In genomic region chr10:79375321-79376077, GRCh38 we compare ENCODE assay signal across 11 cellular contexts. TPM values are rescaled to one million over a fixed set of nuclear protein-coding genes. Genes with fewer than 3 reads are reported as not detected.
DNase-seq lines count a peak whose midpoint lies in the region; ATAC-seq and FAIRE-seq lines count a peak whose summit lies in the region.
"Had no signal": no experiment of that assay in that cellular context is flagged by ENCODE, and none has a peak within 500 bp of the region (broad histone marks: within the 10 kb centered on the region; RNA-seq: fewer than 3 reads in every experiment).

No MANE protein-coding gene starts in this region.

- H3K9me3 ChIP-seq in neuronal stem cell (replicated peaks in 1 of 2; ENCODE audit: control insufficient read depth in 2 of 2, insufficient read depth in 1 of 2, low read depth in 1 of 2, low read length in 2 of 2), result peaks cover 0 to 17% of the 10 kb centered on the region in 2 donors

- H2AK5ac ChIP-seq in neuronal stem cell (ENCODE audit: low read depth, low read length), result peak overlapping the region; percentile 70

- peak overlapping the region; percentile 19 for H3K4ac ChIP-seq in neuronal stem cell (ENCODE audit: low read length)

- H2BK15ac ChIP-seq in neuronal stem cell (ENCODE audit: low read length), result peak overlapping the region; percentile 93

- H3K4me2 ChIP-seq in neuronal stem cell (ENCODE audit: insufficient read depth, low read length, poor library complexity, severe bottlenecking), result no peak overlapping the region

- H2AFZ ChIP-seq in neuronal stem cell (ENCODE audit: low read length), result peak overlapping the region; percentile 35

- no peak overlapping the region for H3K23ac ChIP-seq in neuronal stem cell (ENCODE audit: low read depth, low read length, poor library complexity)

- H2BK12ac ChIP-seq in neuronal stem cell (ENCODE audit: low read length), result peak overlapping the region; percentile 88

- FAIRE-seq in frontal cortex (lab: Jason Lieb, UNC), result no peak

- no peak overlapping the region for H3K27ac ChIP-seq in neuronal stem cell (replicated peaks; ENCODE audit: low read length)
- H3K27ac ChIP-seq: 22Rv1, spleen, VCaP had no signal

- peaks cover 3% of the 10 kb centered on the region for H3K79me1 ChIP-seq in neuronal stem cell (ENCODE audit: low read depth, low read length)

- H3K36me3 ChIP-seq in neuronal stem cell (replicated peaks in 1 of 2; ENCODE audit: control insufficient read depth in 2 of 2, insufficient read depth in 2 of 2, low read length in 2 of 2), result peaks cover 0 to 2% of the 10 kb centered on the region in 2 donors
- H3K36me3 ChIP-seq: spleen had no signal

- no peak overlapping the region for H2BK120ac ChIP-seq in neuronal stem cell (ENCODE audit: low read depth, low read length)

- H2BK5ac ChIP-seq in neuronal stem cell (ENCODE audit: low read length), result peak overlapping the region; percentile 26

- peaks cover 0 to 2% of the 10 kb centered on the region in 2 donors for H3K4me1 ChIP-seq in neuronal stem cell (ENCODE audit: control insufficient read depth in 2 of 2, insufficient read depth in 1 of 2, low read depth in 1 of 2, low read length in 2 of 2)

- peak overlapping the region; percentile 72 for H3K18ac ChIP-seq in neuronal stem cell (ENCODE audit: low read length)

- no CpG with 5 or more reads among the region's 6 CpGs for WGBS in neuronal stem cell (ENCODE audit: extremely low coverage in 2 of 2, insufficient read length in 2 of 2, insufficient replicate concordance in 1 of 2), 2 donors

- H3K9ac ChIP-seq in neuronal stem cell (ENCODE audit: low read depth, low read length, poor library complexity), result no peak overlapping the region

- H3K14ac ChIP-seq in neuronal stem cell (ENCODE audit: low read length), result peak overlapping the region; percentile 64

- no peak overlapping the region for H4K91ac ChIP-seq in neuronal stem cell (ENCODE audit: low read depth, low read length, poor library complexity)

- no peak overlapping the region for H3K4me3 ChIP-seq in neuronal stem cell (ENCODE audit: low read length in 2 of 2)
- H3K4me3 ChIP-seq: spleen had no signal

- peaks cover 0 to 5% (median 0%) of the 10 kb centered on the region in 3 experiments for H3K27me3 ChIP-seq in neuronal stem cell (ENCODE audit: control insufficient read depth in 3 of 3, insufficient read depth in 3 of 3, low read depth in 1 of 3, low read length in 3 of 3)
- H3K27me3 ChIP-seq: spleen had no signal

- DNase-seq in DMS53 (lab: John Stamatoyannopoulos, UW) (peak; percentile 57), DMS53 treated with DMSO at 0.1 percent for 48 hours (lab: John Stamatoyannopoulos, UW; ENCODE audit: unreplicated experiment) (no peak), NCI-H226 (peak; percentile 59), ecto neural progenitor cell (ENCODE audit: low spot score) (peak; percentile 43), neuronal stem cell (ENCODE audit: low spot score) (no peak), frontal cortex (ENCODE audit: low spot score in 2 of 2) (no peak)

- no peak overlapping the region for H4K8ac ChIP-seq in neuronal stem cell (ENCODE audit: low read depth, low read length)

- ATAC-seq in HG03565 (IDR thresholded peaks at IDR 0.05; ENCODE audit: unreplicated experiment) (no peak), GM19328 (IDR thresholded peaks at IDR 0.05; ENCODE audit: unreplicated experiment) (no peak)

RNA-seq across cellular contexts. Expression of gene PPIF, which starts 28.2 kb away (rescaled TPM):
- polyA plus RNA-seq in neuronal stem cell (2013, experiment 1 of 2), result 42.1 TPM
- 42.3 TPM for polyA plus RNA-seq in neuronal stem cell (2013, experiment 2 of 2)
- 5.7 TPM for total RNA-seq in frontal cortex

Comparison
In these comparisons a context has a peak if more than half of its experiments do, and no peak if none do; other contexts are left out.
1. DNase-seq: peak in DMS53 (single experiment), NCI-H226 (single experiment) and ecto neural progenitor cell (single experiment); none in DMS53 treated with DMSO at 0.1 percent for 48 hours (single experiment), neuronal stem cell (single experiment) and frontal cortex (0 of 2).